8 cellular contexts compared by ENCODE assay signal in the genomic region with DNA sequence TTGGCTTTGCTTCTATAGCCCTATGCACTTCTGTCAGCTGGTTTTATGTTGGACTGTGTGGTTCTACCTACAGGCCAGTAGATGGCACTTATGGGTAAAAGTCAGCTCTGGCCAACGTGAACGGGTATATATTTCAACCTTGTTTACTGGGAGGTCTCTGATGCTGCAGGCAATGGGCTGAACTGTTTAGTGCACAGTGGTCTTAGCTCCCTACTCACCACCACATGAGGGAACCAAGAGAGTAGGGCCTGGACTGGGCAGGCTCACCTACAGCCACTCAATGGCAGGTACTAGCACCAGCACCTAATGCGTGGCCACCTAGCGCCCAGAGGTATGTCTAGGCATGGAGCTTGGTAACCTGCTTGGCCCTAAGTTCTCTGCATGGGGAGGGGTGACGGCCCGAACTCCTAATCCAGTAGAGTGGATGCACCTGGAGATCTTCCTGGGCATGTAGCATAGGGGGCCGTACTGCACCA.
DNase-seq lines count a peak whose midpoint lies in the region; ATAC-seq and TF ChIP-seq lines count a peak whose summit lies in the region.

No MANE protein-coding gene starts in this region.

- H3K4me3 Mint-ChIP-seq in Caco-2 (ENCODE audit: unreplicated experiment): no peak overlapping the region

- DNase-seq in Caco-2: peak in 1 of 2 experiments; percentile 25
- DNase-seq in NCI-H446 treated with DMSO at 0.1 percent for 48 hours (lab: John Stamatoyannopoulos, UW): peak; percentile 43
- DNase-seq in epithelial cell of proximal tubule (ENCODE audit: low read depth): peak; percentile 18
- DNase-seq in transverse colon: no peak
- DNase-seq in omental fat pad (ENCODE audit: low spot score): no peak
- DNase-seq in midbrain (lab: John Stamatoyannopoulos, UW): no peak

- H3K27me3 ChIP-seq in Caco-2 (replicated peaks; ENCODE audit: control insufficient read depth, insufficient read depth, low read length) (no peaks in the 10 kb centered on the region), transverse colon (no peaks in the 10 kb centered on the region)

- CTCF ChIA-PET in Caco-2 (lab: Charles Lee): interaction anchor here (0.6 kb wide), 1 partner anchor 304 kb away, joined by 3 read pairs; no protein-coding TSS in a partner anchor

- peaks cover 24% of the 10 kb centered on the region for H3K4me1 Mint-ChIP-seq in Caco-2 (ENCODE audit: low read depth, unreplicated experiment)

- intact Hi-C loops in Caco-2 (cut with micrococcal nuclease; ENCODE audit: unreplicated experiment) (loop anchor here (2.0 to 10.0 kb wide), 5 partner anchors 13 to 615 kb away; no protein-coding TSS in a partner anchor), transverse colon (cut with DNase I; ENCODE audit: low total_unique reads) (no loop called here)

- no peak overlapping the region for H3K4me3 ChIP-seq in Caco-2 (ENCODE audit: low read depth, low read length)
- H3K4me3 ChIP-seq in epithelial cell of proximal tubule (ENCODE audit: low read depth, low read length): no peak overlapping the region
- H3K4me3 ChIP-seq in transverse colon: no peak overlapping the region

- TF ChIP-seq CTCF in Caco-2 (IDR thresholded peaks at IDR 0.05; ENCODE audit: insufficient read depth in 1 of 2, low read depth in 1 of 2, low read length in 1 of 2, severe bottlenecking in 1 of 2, unreplicated experiment in 1 of 2): peak; percentile 32 to 40
- TF ChIP-seq CTCF in epithelial cell of proximal tubule (conservative IDR thresholded peaks at IDR 0.05; ENCODE audit: low read depth, low read length): peak; percentile 68
- TF ChIP-seq CTCF in transverse colon (IDR thresholded peaks at IDR 0.05): peak in 4 of 5 experiments; percentile 25 to 32 (median 28)
- TF ChIP-seq CTCF in omental fat pad (IDR thresholded peaks at IDR 0.05): no peak

- no peaks in the 10 kb centered on the region for H3K9me3 ChIP-seq in Caco-2
- peaks cover 0 to 6% of the 10 kb centered on the region in 2 donors for H3K9me3 ChIP-seq in transverse colon

- WGBS in transverse colon (ENCODE audit: low coverage in 1 of 2), 2 donors: 77% methylated on average over 7 of the region's 7 CpGs; no CpG with 5 or more reads in 1 of the 2 donors

- no peaks in the 10 kb centered on the region for H3K36me3 Mint-ChIP-seq in Caco-2 (ENCODE audit: insufficient read depth, unreplicated experiment)

- BruUV-seq in Caco-2 (replicated peaks; lab: Mats Ljungman, UMichigan): no TSS peak

- no peak overlapping the region for H3K27ac Mint-ChIP-seq in Caco-2 (ENCODE audit: unreplicated experiment)

- peaks cover 7% of the 10 kb centered on the region for H3K9me3 Mint-ChIP-seq in Caco-2 (ENCODE audit: unreplicated experiment)

- POLR2A ChIA-PET in Caco-2 (lab: Charles Lee): no interaction called here

- in situ Hi-C loops in transverse colon (cut with MboI; ENCODE audit: low pct_ligation_motif_present in 1 of 4, low pct_unique_long_range_greater_than_20kb in 1 of 4, low sequenced_read_pairs in 3 of 4): no loop called here

- H3K27ac ChIP-seq in transverse colon: no peak overlapping the region

- ATAC-seq in GM18909 (IDR thresholded peaks at IDR 0.05; ENCODE audit: poor library complexity, unreplicated experiment) (peak; percentile 89), HG03097 (IDR thresholded peaks at IDR 0.05; ENCODE audit: low FRiP score, unreplicated experiment) (peak; percentile 74), omental fat pad (ENCODE audit: low FRiP score) (no peak)

- no peaks in the 10 kb centered on the region for H3K36me3 ChIP-seq in Caco-2 (ENCODE audit: control insufficient read depth, insufficient read depth, low read length)
- no peaks in the 10 kb centered on the region for H3K36me3 ChIP-seq in transverse colon

- TF ChIP-seq POLR2A in transverse colon (IDR thresholded peaks at IDR 0.05): no peak

- H3K27me3 Mint-ChIP-seq in Caco-2 (ENCODE audit: insufficient read depth, unreplicated experiment): no peaks in the 10 kb centered on the region

- no peak for TF ChIP-seq EP300 in transverse colon (IDR thresholded peaks at IDR 0.05; ENCODE audit: low read depth)

- H3K4me1 ChIP-seq in Caco-2: peaks cover 9% of the 10 kb centered on the region
- no peaks in the 10 kb centered on the region for H3K4me1 ChIP-seq in transverse colon

Comparison
In these comparisons a context has a peak if more than half of its experiments do, and no peak if none do; other contexts are left out.
1. DNase-seq: peak in NCI-H446 treated with DMSO at 0.1 percent for 48 hours (single experiment) and epithelial cell of proximal tubule (single experiment); none in transverse colon (single experiment), omental fat pad (single experiment) and midbrain (single experiment).
2. CTCF ChIP-seq: peak in Caco-2 (2 of 2), epithelial cell of proximal tubule (single experiment) and transverse colon (4 of 5); none in omental fat pad (0 of 3).